In the genomic region with DNA sequence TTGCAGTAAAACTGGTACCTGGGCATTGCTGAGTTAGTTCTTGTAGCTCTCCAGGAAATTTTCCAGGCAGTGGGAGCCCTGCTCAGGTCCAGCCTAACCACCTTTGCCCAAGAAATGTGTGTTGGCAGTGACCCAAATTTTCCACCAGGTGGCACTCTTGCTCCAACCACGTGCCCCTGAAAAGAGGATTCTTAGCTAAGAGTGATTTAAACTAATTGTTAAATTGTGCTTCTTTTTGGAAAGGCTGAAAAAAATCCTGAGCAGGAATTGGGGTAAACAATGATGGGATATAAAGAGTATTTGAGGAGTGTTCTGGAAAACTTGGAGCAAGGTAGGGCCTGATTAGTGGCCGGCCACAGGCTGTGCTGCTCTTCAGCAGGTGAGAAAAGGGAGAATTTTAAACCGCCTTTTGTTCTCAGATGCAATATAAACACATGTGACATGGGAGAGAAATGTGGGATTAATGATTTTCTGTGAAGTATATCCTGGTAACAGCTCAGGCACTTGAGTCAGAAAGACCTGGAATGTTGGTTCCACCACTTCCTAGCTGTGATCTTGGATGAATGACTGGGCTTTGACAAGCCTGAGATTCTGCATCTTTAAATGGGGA, we compare ENCODE assay signal across 8 cellular contexts.
DNase-seq lines count a peak whose midpoint lies in the region; ATAC-seq and TF ChIP-seq lines count a peak whose summit lies in the region.

No MANE protein-coding gene starts in this region.

- H4K20me1 ChIP-seq in fibroblast of lung (ENCODE audit: control insufficient read depth, extremely low read depth, insufficient read depth, low read length) = no peaks in the 10 kb centered on the region

- no peaks in the 10 kb centered on the region for H3K36me3 ChIP-seq in fibroblast of lung (ENCODE audit: control insufficient read depth, insufficient read depth, low read length)

- H2AFZ ChIP-seq in fibroblast of lung (ENCODE audit: low read length) = no peak overlapping the region

- H3K27ac Mint-ChIP-seq in natural killer cell treated with Interleukin-12 subunit alpha and Interleukin-12 subunit beta and Interleukin-15 and Interleukin-18, amount 100 ng/mL, for 72 hours = peak overlapping the region; percentile 26 to 44

- no peak overlapping the region for H3K27ac ChIP-seq in HL-60 (replicated peaks)
- H3K27ac ChIP-seq in fibroblast of lung (ENCODE audit: insufficient read depth, low read length) = no peak overlapping the region

- no peaks in the 10 kb centered on the region for H3K9me3 Mint-ChIP-seq in natural killer cell treated with Interleukin-12 subunit alpha and Interleukin-12 subunit beta and Interleukin-15 and Interleukin-18, amount 100 ng/mL, for 72 hours

- H3K79me2 ChIP-seq in fibroblast of lung (ENCODE audit: control insufficient read depth, insufficient read depth, low read length) = no peaks in the 10 kb centered on the region

- H3K27me3 Mint-ChIP-seq in natural killer cell treated with Interleukin-12 subunit alpha and Interleukin-12 subunit beta and Interleukin-15 and Interleukin-18, amount 100 ng/mL, for 72 hours = peaks cover 0 to 6% of the 10 kb centered on the region in 2 donors

- H3K4me1 ChIP-seq in fibroblast of lung (ENCODE audit: control insufficient read depth, extremely low read depth, insufficient read depth, low read length) = peaks cover 7% of the 10 kb centered on the region

- no peaks in the 10 kb centered on the region for H3K27me3 ChIP-seq in HL-60 (ENCODE audit: insufficient read depth, poor library complexity, severe bottlenecking)
- H3K27me3 ChIP-seq in fibroblast of lung (ENCODE audit: control insufficient read depth, insufficient read depth, low read length) = no peaks in the 10 kb centered on the region

- no peaks in the 10 kb centered on the region for H3K36me3 Mint-ChIP-seq in natural killer cell treated with Interleukin-12 subunit alpha and Interleukin-12 subunit beta and Interleukin-15 and Interleukin-18, amount 100 ng/mL, for 72 hours

- no peak overlapping the region for H3K4me3 Mint-ChIP-seq in natural killer cell treated with Interleukin-12 subunit alpha and Interleukin-12 subunit beta and Interleukin-15 and Interleukin-18, amount 100 ng/mL, for 72 hours

- peaks cover 35 to 44% of the 10 kb centered on the region in 2 donors for H3K4me1 Mint-ChIP-seq in natural killer cell treated with Interleukin-12 subunit alpha and Interleukin-12 subunit beta and Interleukin-15 and Interleukin-18, amount 100 ng/mL, for 72 hours (ENCODE audit: low read depth in 2 of 2)

- H3K4me3 ChIP-seq in HL-60 (replicated peaks; ENCODE audit: insufficient read depth, low read length) (no peak overlapping the region), fibroblast of lung (replicated peaks in 1 of 4; ENCODE audit: control extremely low read depth in 1 of 4, insufficient read depth in 1 of 4, low read depth in 3 of 4, low read length in 4 of 4) (no peak overlapping the region)

- H3K9ac ChIP-seq in fibroblast of lung (ENCODE audit: insufficient read depth, low read length) = no peak overlapping the region

- peak; percentile 47 to 79 for ATAC-seq in natural killer cell treated with Interleukin-12 subunit alpha and Interleukin-12 subunit beta and Interleukin-15 and Interleukin-18, amount 100 ng/mL, for 72 hours
- peak; percentile 56 for ATAC-seq in stimulated activated naive CD8-positive, alpha-beta T cell treated with anti-CD3 and anti-CD28 coated beads, Interleukin-15, Interleukin-2, amounts not matched to agents 100 U/mL and 50 U/mL, for 24 hours
- no peak for ATAC-seq in HG03457 (IDR thresholded peaks at IDR 0.05; ENCODE audit: unreplicated experiment)

- no peaks in the 10 kb centered on the region for H3K9me3 ChIP-seq in fibroblast of lung (ENCODE audit: control insufficient read depth, insufficient read depth, low read depth, low read length)

- no peak overlapping the region for H3K4me2 ChIP-seq in fibroblast of lung (ENCODE audit: extremely low read depth, insufficient read depth, low read length)

- DNase-seq in GM03348 (ENCODE audit: low spot score) (peak; percentile 64), HL-60 (ENCODE audit: low read depth in 1 of 2, low spot score in 1 of 2) (peak; percentile 49 to 65), RKO (ENCODE audit: low spot score) (peak; percentile 57), activated T-helper 1 cell treated with Interleukin-2 at 50 U/mL for 16 hours (ENCODE audit: low read depth) (peak; percentile 49), fibroblast of lung (ENCODE audit: low read depth in 2 of 2) (peak; percentile 83 to 85)
- peak; percentile 78 for DNase-seq in natural killer cell treated with Interleukin-12 subunit alpha and Interleukin-12 subunit beta and Interleukin-15 and Interleukin-18, amount 100 ng/mL, for 72 hours (ENCODE audit: low spot score)
- peak; percentile 74 for DNase-seq in stimulated activated naive CD8-positive, alpha-beta T cell treated with anti-CD3 and anti-CD28 coated beads, Interleukin-15, Interleukin-2, amounts not matched to agents 100 U/mL and 50 U/mL, for 24 hours

- TF ChIP-seq CTCF in HL-60 (IDR thresholded peaks at IDR 0.05; ENCODE audit: insufficient read depth, low read length) = peak; percentile 85
- peak; percentile 87 to 89 for TF ChIP-seq CTCF in fibroblast of lung (conservative IDR thresholded peaks at IDR 0.05 in 1 of 2, IDR thresholded peaks at IDR 0.05 in 1 of 2; ENCODE audit: low read depth in 1 of 2, low read length in 2 of 2)
